In genomic region chr2:105364436-105365139, GRCh38 we compare ENCODE assay signal across 18 cellular contexts. TPM values are rescaled to one million over a fixed set of nuclear protein-coding genes. Genes with fewer than 3 reads are reported as not detected.
A peak's percentile ranks its signal among the peaks of the same experiment; 100 is the strongest.
DNase-seq lines count a peak whose midpoint lies in the region; ATAC-seq and TF ChIP-seq lines count a peak whose summit lies in the region.
"Had no signal": no experiment of that assay in that cellular context is flagged by ENCODE, and none has a peak within 500 bp of the region (broad histone marks: within the 10 kb centered on the region; RNA-seq: fewer than 3 reads in every experiment).

No MANE protein-coding gene starts in this region.

- peaks cover 2% of the 10 kb centered on the region for H3K36me3 Mint-ChIP-seq in T-helper 17 cell (ENCODE audit: low read depth)

- no peak overlapping the region for H3K4me3 ChIP-seq in AG10803 (ENCODE audit: low read length)
- H3K4me3 ChIP-seq: A549, PC-9, SJSA1 had no signal

- H3K27me3 Mint-ChIP-seq in T-helper 17 cell, result peaks cover 1% of the 10 kb centered on the region

- TF ChIP-seq CTCF in AG10803 (conservative IDR thresholded peaks at IDR 0.05; ENCODE audit: low read length), result no peak

- peak; percentile 63 for DNase-seq in AG10803 (ENCODE audit: low read depth)
- peak; percentile 70 for DNase-seq in GM03348 (ENCODE audit: low spot score)
- DNase-seq in T-helper 17 cell, result no peak
- peak; percentile 0 for DNase-seq in iris pigment epithelial cell (ENCODE audit: low read depth)
- DNase-seq in KG1 (lab: John Stamatoyannopoulos, UW), result no peak
- DNase-seq: AML-193, COR-L47, HCEC 1CT, NCI-H1048, NCI-H146, NCI-H2081 treated with DMSO at 0.1 percent for 48 hours, NCI-H510A, NCI-H774, PC-9 had no signal

- H3K27ac Mint-ChIP-seq in T-helper 17 cell, result peak overlapping the region; percentile 67

- H3K4me1 Mint-ChIP-seq in T-helper 17 cell, result peaks cover 15% of the 10 kb centered on the region

- H3K9me3 ChIP-seq in T-helper 17 cell (ENCODE audit: control insufficient read depth, low read length, poor library complexity, severe bottlenecking), result no peaks in the 10 kb centered on the region
- H3K9me3 ChIP-seq: A549, SJSA1 had no signal

- no peak overlapping the region for H3K4me3 Mint-ChIP-seq in T-helper 17 cell

- ATAC-seq in T-helper 17 cell (no peak), HG03442 (IDR thresholded peaks at IDR 0.05; ENCODE audit: unreplicated experiment) (no peak), HG03097 (IDR thresholded peaks at IDR 0.05; ENCODE audit: low FRiP score, unreplicated experiment) (no peak)
- ATAC-seq: A549 had no signal

RNA-seq across cellular contexts. Expression of gene C2orf49, which starts 27.2 kb away (rescaled TPM):
- total RNA-seq in T-helper 17 cell, result 10 to 100 TPM; 18.1 to 21.5 TPM

RNA-seq across cellular contexts. Expression of gene FHL2, which starts 34.3 kb away (rescaled TPM):
- total RNA-seq in T-helper 17 cell, result 1 to 10 TPM in 1 of 2 donors, under 1 TPM in 1; 0.65 to 8.9 TPM

RNA-seq across cellular contexts. Expression of gene TGFBRAP1, which starts 35.1 kb away (rescaled TPM):
- 10 to 100 TPM; 18.5 to 19.1 TPM for total RNA-seq in T-helper 17 cell

Comparison
In these comparisons a context has a peak if more than half of its experiments do, and no peak if none do; other contexts are left out.
1. DNase-seq: peak in AG10803 (single experiment), GM03348 (single experiment) and iris pigment epithelial cell (single experiment); none in T-helper 17 cell (0 of 3) and KG1 (single experiment).